12 cellular contexts compared by ENCODE assay signal in the genomic region with DNA sequence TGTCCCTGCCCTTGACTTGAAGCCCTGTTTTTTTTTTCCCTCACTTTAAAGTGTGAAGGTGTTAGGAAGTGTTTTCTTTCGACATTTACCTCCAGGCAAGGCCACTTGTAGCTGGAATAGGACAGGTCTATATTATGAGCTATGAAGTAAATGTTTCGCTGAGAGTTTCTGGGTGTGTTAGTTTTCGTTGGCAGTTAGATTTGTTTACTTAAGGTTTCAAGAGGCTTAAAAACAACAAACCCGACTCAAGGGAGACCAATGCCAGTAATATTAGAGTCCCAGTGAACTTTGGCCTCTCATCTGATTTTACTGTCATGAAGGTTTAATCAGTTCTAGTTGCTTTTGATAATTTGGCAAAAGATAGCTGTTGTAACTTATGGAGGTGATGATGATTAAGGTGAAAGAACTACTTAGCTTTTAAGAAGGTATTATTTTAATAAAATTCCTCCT. TPM values are rescaled to one million over a fixed set of nuclear protein-coding genes. Genes with fewer than 3 reads are reported as not detected.
DNase-seq lines count a peak whose midpoint lies in the region; ATAC-seq, FAIRE-seq and TF ChIP-seq lines count a peak whose summit lies in the region.
"Had no signal": no experiment of that assay in that cellular context is flagged by ENCODE, and none has a peak within 500 bp of the region (broad histone marks: within the 10 kb centered on the region; RNA-seq: fewer than 3 reads in every experiment).

No MANE protein-coding gene starts in this region.

- POLR2A ChIA-PET in RWPE1 (lab: Yijun Ruan, JAX; ENCODE audit: low non-redundant PET): interaction anchor here (1.0 kb wide), 1 partner anchor 25 kb away, joined by 3 read pairs; the partner anchor contains the start of gene OCLN
- POLR2A ChIA-PET in CD4-positive, alpha-beta T cell (lab: Charles Lee): no interaction called here

- H3K9me3 ChIP-seq in skeletal muscle satellite cell (replicated peaks; ENCODE audit: low read length): no peaks in the 10 kb centered on the region
- no peaks in the 10 kb centered on the region for H3K9me3 ChIP-seq in CD4-positive, alpha-beta T cell (ENCODE audit: control insufficient read depth, low read length)
- H3K9me3 ChIP-seq: neutrophil had no signal

- H3K4me1 ChIP-seq in skeletal muscle satellite cell (ENCODE audit: control insufficient read depth, insufficient read depth, low read length): peaks cover 42% of the 10 kb centered on the region

- no peak overlapping the region for H3K4me3 ChIP-seq in skeletal muscle satellite cell (ENCODE audit: low read length)

- no peaks in the 10 kb centered on the region for H3K4me1 Mint-ChIP-seq in CD4-positive, alpha-beta T cell (ENCODE audit: low read depth)

- DNase-seq in LoVo (ENCODE audit: low spot score) (peak; percentile 94), RWPE1 (ENCODE audit: low spot score) (peak; percentile 37), fibroblast of peridontal ligament (ENCODE audit: extremely low read depth) (peak; percentile 38), GM12891 (ENCODE audit: insufficient read length, low spot score) (no peak)
- no peak for DNase-seq in stimulated activated CD4-positive, alpha-beta T cell treated with anti-CD3 and anti-CD28 coated beads, Interleukin-4, amount 100 ng/mL, for 1 hour
- DNase-seq in CD4-positive, alpha-beta T cell: no peak
- DNase-seq: glutamatergic neuron, NCI-H1930 had no signal

- CTCF ChIA-PET in RWPE1 (lab: Yijun Ruan, JAX): no interaction called here
- CTCF ChIA-PET in CD4-positive, alpha-beta T cell (lab: Charles Lee): no interaction called here

- H3K4me2 ChIP-seq in skeletal muscle satellite cell (ENCODE audit: low read length): peak overlapping the region; percentile 14

- no peak for TF ChIP-seq POLR2A in GM12891 (IDR thresholded peaks at IDR 0.05; ENCODE audit: low read depth, low read length)

- H3K27ac ChIP-seq in RWPE1: no peak overlapping the region
- H3K27ac ChIP-seq in CD4-positive, alpha-beta T cell (ENCODE audit: low read depth, low read length): no peak overlapping the region
- H3K27ac ChIP-seq: neutrophil had no signal

- no peak overlapping the region for H3K4me3 Mint-ChIP-seq in CD4-positive, alpha-beta T cell
- H3K4me3 Mint-ChIP-seq: activated naive CD8-positive, alpha-beta T cell had no signal

- no peak for FAIRE-seq in GM12891 (lab: Jason Lieb, UNC)

- intact Hi-C loops in CD4-positive, alpha-beta T cell (cut with DNase I, micrococcal nuclease): no loop called here

- no peaks in the 10 kb centered on the region for H3K36me3 ChIP-seq in skeletal muscle satellite cell (ENCODE audit: insufficient read depth, low read length)
- H3K36me3 ChIP-seq: neutrophil had no signal

- no peaks in the 10 kb centered on the region for H3K36me3 Mint-ChIP-seq in CD4-positive, alpha-beta T cell (ENCODE audit: low read depth)
- H3K36me3 Mint-ChIP-seq: activated naive CD8-positive, alpha-beta T cell had no signal

- H3K27ac Mint-ChIP-seq in CD4-positive, alpha-beta T cell: no peak overlapping the region
- H3K27ac Mint-ChIP-seq: activated naive CD8-positive, alpha-beta T cell had no signal

- no peaks in the 10 kb centered on the region for H3K27me3 Mint-ChIP-seq in CD4-positive, alpha-beta T cell
- H3K27me3 Mint-ChIP-seq: activated naive CD8-positive, alpha-beta T cell had no signal

- H3K27me3 ChIP-seq in skeletal muscle satellite cell (ENCODE audit: control insufficient read depth, insufficient read depth, low read length): no peaks in the 10 kb centered on the region
- H3K27me3 ChIP-seq in CD4-positive, alpha-beta T cell (ENCODE audit: control insufficient read depth, insufficient read depth, low read length): no peaks in the 10 kb centered on the region
- H3K27me3 ChIP-seq: neutrophil had no signal

- no peak overlapping the region for H3K9ac ChIP-seq in skeletal muscle satellite cell (ENCODE audit: low read depth, low read length)

- H3K9me3 Mint-ChIP-seq in CD4-positive, alpha-beta T cell: no peaks in the 10 kb centered on the region

- TF ChIP-seq CTCF in RWPE1 (conservative IDR thresholded peaks at IDR 0.05; ENCODE audit: low read depth): no peak
- no peak for TF ChIP-seq CTCF in CD4-positive, alpha-beta T cell (IDR thresholded peaks at IDR 0.05)

- no peak for ATAC-seq in HG02642 (IDR thresholded peaks at IDR 0.05; ENCODE audit: poor library complexity, unreplicated experiment)
- ATAC-seq in CD4-positive, alpha-beta T cell (ENCODE audit: poor library complexity): no peak

TF ChIP-seq in GM12891, 5 proteins besides CTCF, POLR2A, EP300 and RAD21:
- TF ChIP-seq POU2F2 (IDR thresholded peaks at IDR 0.05; ENCODE audit: low read depth, low read length) (no peak), PAX5 (IDR thresholded peaks at IDR 0.05; ENCODE audit: insufficient read depth, low read length, severe bottlenecking) (no peak), TAF1 (IDR thresholded peaks at IDR 0.05; ENCODE audit: low read depth, low read length) (no peak), SPI1 (IDR thresholded peaks at IDR 0.05; ENCODE audit: low read depth, low read length) (no peak), POLR2AphosphoS5 (IDR thresholded peaks at IDR 0.05; ENCODE audit: low read depth, low read length) (no peak)

RNA-seq across cellular contexts. Expression of gene OCLN, which starts 25.2 kb away (rescaled TPM):
- total RNA-seq in skeletal muscle satellite cell (2012; rRNA removed): 3.1 and 6.1 TPM in 2 replicates
- polyA plus RNA-seq in GM12891 (2012; ENCODE audit: low read depth, missing spikeins): 4.6 TPM
- 1 to 10 TPM; 5.5 to 6.8 TPM for total RNA-seq in CD4-positive, alpha-beta T cell

RNA-seq across cellular contexts. Expression of gene GTF2H2C, which starts 42.2 kb away (rescaled TPM):
- total RNA-seq in skeletal muscle satellite cell (2012; rRNA removed): 38.5 and 47.4 TPM in 2 replicates
- polyA plus RNA-seq in GM12891 (2012; ENCODE audit: low read depth, missing spikeins): 19.3 TPM
- 10 to 100 TPM; 10.7 to 12.7 TPM for total RNA-seq in CD4-positive, alpha-beta T cell

Comparison
In these comparisons a context has a peak if more than half of its experiments do, and no peak if none do; other contexts are left out.
1. DNase-seq: peak in LoVo (single experiment), RWPE1 (single experiment) and fibroblast of peridontal ligament (single experiment); none in GM12891 (single experiment), stimulated activated CD4-positive, alpha-beta T cell treated with anti-CD3 and anti-CD28 coated beads, Interleukin-4, amount 100 ng/mL, for 1 hour (single experiment) and CD4-positive, alpha-beta T cell (0 of 10).